10 cellular contexts compared by ENCODE assay signal in the genomic region with DNA sequence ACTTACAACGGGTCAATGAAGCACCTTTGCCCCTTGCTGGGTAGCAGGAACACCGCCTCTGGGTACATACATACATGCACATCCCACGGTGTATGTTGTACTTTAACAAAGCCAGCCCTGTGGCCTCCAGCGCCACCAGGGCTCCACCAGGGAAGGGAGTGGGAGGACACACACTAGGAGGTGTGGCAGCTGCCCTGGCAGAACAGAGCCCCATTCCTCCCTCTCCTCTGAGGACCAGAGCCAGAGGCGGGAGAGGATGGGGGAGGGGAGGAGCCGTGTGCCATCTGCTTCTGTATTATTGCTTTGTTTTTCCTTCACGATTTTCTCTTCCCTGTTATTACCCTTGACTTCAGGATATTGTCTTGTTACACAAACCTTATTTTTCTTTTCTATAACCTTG.
DNase-seq lines count a peak whose midpoint lies in the region; ATAC-seq, FAIRE-seq and TF ChIP-seq lines count a peak whose summit lies in the region.
"Had no signal": no experiment of that assay in that cellular context is flagged by ENCODE, and none has a peak within 500 bp of the region (broad histone marks: within the 10 kb centered on the region; RNA-seq: fewer than 3 reads in every experiment).

No MANE protein-coding gene starts in this region.

- H3K36me3 Mint-ChIP-seq in chondrocyte (ENCODE audit: low read depth) (peaks cover 5% of the 10 kb centered on the region), neural crest cell (ENCODE audit: low read depth) (peaks cover 14% of the 10 kb centered on the region)

- H3K9me3 Mint-ChIP-seq in chondrocyte (ENCODE audit: low read depth) (no peaks in the 10 kb centered on the region), neural crest cell (no peaks in the 10 kb centered on the region)

- no peak for ATAC-seq in GM19463 (IDR thresholded peaks at IDR 0.05; ENCODE audit: unreplicated experiment)
- ATAC-seq: GM12878 had no signal

- H3K4me3 Mint-ChIP-seq in chondrocyte (ENCODE audit: unreplicated experiment) (no peak overlapping the region), neural crest cell (peak overlapping the region; percentile 42)

- H3K4me1 Mint-ChIP-seq in chondrocyte (ENCODE audit: low read depth) (peaks cover 31% of the 10 kb centered on the region), neural crest cell (peaks cover 64% of the 10 kb centered on the region)

- TF ChIP-seq CTCF in chondrocyte (IDR thresholded peaks at IDR 0.05) (peak; percentile 26), neural crest cell (conservative IDR thresholded peaks at IDR 0.05) (no peak)

- no peak for FAIRE-seq in RCC 7860 (lab: Jason Lieb, UNC)
- FAIRE-seq: endometrium, GM12878 had no signal

- H3K27me3 Mint-ChIP-seq in chondrocyte (ENCODE audit: low read depth) (no peaks in the 10 kb centered on the region), neural crest cell (ENCODE audit: low read depth) (no peaks in the 10 kb centered on the region)

- DNase-seq in COR-L47 (lab: John Stamatoyannopoulos, UW) (peak; percentile 40), NCI-H2227 treated with DMSO at 0.1 percent for 48 hours (lab: John Stamatoyannopoulos, UW) (peak; percentile 78), chondrocyte (ENCODE audit: low spot score) (no peak), neural crest cell (ENCODE audit: low read depth, low spot score) (peak; percentile 44), T1000 (lab: John Stamatoyannopoulos, UW) (no peak), NCI-H146 treated with DMSO at 0.1 percent for 48 hours (lab: John Stamatoyannopoulos, UW; ENCODE audit: unreplicated experiment) (no peak), RCC 7860 (ENCODE audit: low spot score) (no peak)

- H3K27ac Mint-ChIP-seq in chondrocyte (ENCODE audit: unreplicated experiment) (peak overlapping the region; percentile 53), neural crest cell (ENCODE audit: unreplicated experiment) (peak overlapping the region; percentile 65)

Comparison
In these comparisons a context has a peak if more than half of its experiments do, and no peak if none do; other contexts are left out.
1. DNase-seq: peak in COR-L47 (single experiment), NCI-H2227 treated with DMSO at 0.1 percent for 48 hours (single experiment) and neural crest cell (single experiment); none in chondrocyte (single experiment), T1000 (single experiment), NCI-H146 treated with DMSO at 0.1 percent for 48 hours (single experiment) and RCC 7860 (single experiment).